19 cellular contexts compared by ENCODE assay signal in genomic region chr1:53112271-53112774, GRCh38. TPM values are rescaled to one million over a fixed set of nuclear protein-coding genes. Genes with fewer than 3 reads are reported as not detected.
DNase-seq lines count a peak whose midpoint lies in the region; ATAC-seq and TF ChIP-seq lines count a peak whose summit lies in the region.
"Had no signal": no experiment of that assay in that cellular context is flagged by ENCODE, and none has a peak within 500 bp of the region (broad histone marks: within the 10 kb centered on the region; RNA-seq: fewer than 3 reads in every experiment).

No MANE protein-coding gene starts in this region.

- DNase-seq in A172 (ENCODE audit: low spot score) (peak; percentile 46), HS-5 (ENCODE audit: low read depth) (peak; percentile 51), astrocyte of the spinal cord (ENCODE audit: low read depth, low spot score) (peak; percentile 33), kidney glomerular epithelial cell (lab: John Stamatoyannopoulos, UW) (peak; percentile 12), Right ventricle myocardium inferior (ENCODE audit: missing footprints) (no peak), NCI-H82 treated with DMSO at 0.1 percent for 48 hours (lab: John Stamatoyannopoulos, UW; ENCODE audit: unreplicated experiment) (no peak)
- DNase-seq in activated T-helper 1 cell treated with anti-CD3 and anti-CD28 coated beads, Interleukin-12 subunit alpha, Interleukin-12 subunit beta, Interleukin-2, Interleukin-4 antibody, amounts not matched to agents 30 ng/mL and 10 ng/mL and 1 ng/mL, durations not matched to agents 14 hours and 24 hours and 36 hours (ENCODE audit: low spot score), result no peak
- DNase-seq: 8988T; activated CD4-positive, alpha-beta memory T cell treated with anti-CD3 and anti-CD28 coated beads for 36 hours; DMS 273 treated with DMSO at 0.1 percent for 48 hours; foreskin melanocyte; natural killer cell; NCI-H1092; NCI-H446 treated with DMSO at 0.1 percent for 48 hours; RPMI8226 had no signal

- H3K27me3 Mint-ChIP-seq in activated T-helper 1 cell treated with anti-CD3 and anti-CD28 coated beads, Interleukin-12 subunit alpha, Interleukin-12 subunit beta, Interleukin-2, Interleukin-4 antibody, amounts not matched to agents 30 ng/mL and 10 ng/mL and 1 ng/mL, durations not matched to agents 14 hours and 24 hours and 36 hours (ENCODE audit: insufficient read depth), result peaks cover 4% of the 10 kb centered on the region
- H3K27me3 Mint-ChIP-seq: activated naive CD4-positive, alpha-beta T cell treated with anti-CD3 and anti-CD28 coated beads, Interleukin-2, amount 50 U/mL, for 24 hours had no signal

- no peak for TF ChIP-seq CTCF in astrocyte of the spinal cord (IDR thresholded peaks at IDR 0.05; ENCODE audit: low read depth, low read length)

- H3K4me3 ChIP-seq in astrocyte of the spinal cord (ENCODE audit: low read depth, low read length), result no peak overlapping the region

- H3K36me3 Mint-ChIP-seq in activated T-helper 1 cell treated with anti-CD3 and anti-CD28 coated beads, Interleukin-12 subunit alpha, Interleukin-12 subunit beta, Interleukin-2, Interleukin-4 antibody, amounts not matched to agents 30 ng/mL and 10 ng/mL and 1 ng/mL, durations not matched to agents 14 hours and 24 hours and 36 hours (ENCODE audit: low read depth), result no peaks in the 10 kb centered on the region
- H3K36me3 Mint-ChIP-seq: activated CD4-positive, alpha-beta memory T cell treated with anti-CD3 and anti-CD28 coated beads for 36 hours; activated naive CD4-positive, alpha-beta T cell treated with anti-CD3 and anti-CD28 coated beads, Interleukin-2, amount 50 U/mL, for 24 hours; natural killer cell had no signal

- peaks cover 21% of the 10 kb centered on the region for H3K4me1 Mint-ChIP-seq in activated T-helper 1 cell treated with anti-CD3 and anti-CD28 coated beads, Interleukin-12 subunit alpha, Interleukin-12 subunit beta, Interleukin-2, Interleukin-4 antibody, amounts not matched to agents 30 ng/mL and 10 ng/mL and 1 ng/mL, durations not matched to agents 14 hours and 24 hours and 36 hours (ENCODE audit: low read depth)

- ATAC-seq in GM21786 (IDR thresholded peaks at IDR 0.05; ENCODE audit: unreplicated experiment), result no peak
- ATAC-seq in Right ventricle myocardium inferior, result no peak
- ATAC-seq: natural killer cell, right cardiac atrium had no signal

- in situ Hi-C loops in astrocyte of the spinal cord (cut with HindIII; ENCODE audit: low sequenced_read_pairs), result no loop called here

- H3K27ac Mint-ChIP-seq in activated T-helper 1 cell treated with anti-CD3 and anti-CD28 coated beads, Interleukin-12 subunit alpha, Interleukin-12 subunit beta, Interleukin-2, Interleukin-4 antibody, amounts not matched to agents 30 ng/mL and 10 ng/mL and 1 ng/mL, durations not matched to agents 14 hours and 24 hours and 36 hours, result no peak overlapping the region
- H3K27ac Mint-ChIP-seq: activated CD4-positive, alpha-beta memory T cell treated with anti-CD3 and anti-CD28 coated beads for 36 hours; activated naive CD4-positive, alpha-beta T cell treated with anti-CD3 and anti-CD28 coated beads, Interleukin-2, amount 50 U/mL, for 24 hours had no signal

- H3K4me3 Mint-ChIP-seq in activated T-helper 1 cell treated with anti-CD3 and anti-CD28 coated beads, Interleukin-12 subunit alpha, Interleukin-12 subunit beta, Interleukin-2, Interleukin-4 antibody, amounts not matched to agents 30 ng/mL and 10 ng/mL and 1 ng/mL, durations not matched to agents 14 hours and 24 hours and 36 hours, result no peak overlapping the region
- H3K4me3 Mint-ChIP-seq: activated CD4-positive, alpha-beta memory T cell treated with anti-CD3 and anti-CD28 coated beads for 36 hours; activated naive CD4-positive, alpha-beta T cell treated with anti-CD3 and anti-CD28 coated beads, Interleukin-2, amount 50 U/mL, for 24 hours; natural killer cell had no signal

- intact Hi-C loops in activated T-helper 1 cell treated with anti-CD3 and anti-CD28 coated beads, Interleukin-12 subunit alpha, Interleukin-12 subunit beta, Interleukin-2, Interleukin-4 antibody, amounts not matched to agents 30 ng/mL and 10 ng/mL and 1 ng/mL, durations not matched to agents 14 hours and 24 hours and 36 hours (cut with micrococcal nuclease), result no loop called here
- intact Hi-C loops in Right ventricle myocardium inferior (cut with DNase I), result no loop called here

- peaks cover 6% of the 10 kb centered on the region for H3K9me3 Mint-ChIP-seq in activated T-helper 1 cell treated with anti-CD3 and anti-CD28 coated beads, Interleukin-12 subunit alpha, Interleukin-12 subunit beta, Interleukin-2, Interleukin-4 antibody, amounts not matched to agents 30 ng/mL and 10 ng/mL and 1 ng/mL, durations not matched to agents 14 hours and 24 hours and 36 hours
- H3K9me3 Mint-ChIP-seq: activated naive CD4-positive, alpha-beta T cell treated with anti-CD3 and anti-CD28 coated beads, Interleukin-2, amount 50 U/mL, for 24 hours; natural killer cell had no signal

RNA-seq across cellular contexts. Expression of gene SLC1A7, which starts 30.1 kb away (rescaled TPM):
- total RNA-seq in A172 (2014; rRNA removed; shearing (Covaris generic)), result not detected in 2 replicates
- not detected in 2 replicates for total RNA-seq in activated T-helper 1 cell treated with anti-CD3 and anti-CD28 coated beads, Interleukin-12 subunit alpha, Interleukin-12 subunit beta, Interleukin-2, Interleukin-4 antibody, amounts not matched to agents 30 ng/mL and 10 ng/mL and 1 ng/mL, durations not matched to agents 14 hours and 24 hours and 36 hours
- not detected for total RNA-seq in Right ventricle myocardium inferior
- total RNA-seq: activated CD4-positive, alpha-beta memory T cell treated with anti-CD3 and anti-CD28 coated beads for 36 hours had no signal

RNA-seq across cellular contexts. Expression of gene PODN, which starts 50.3 kb away (rescaled TPM):
- not detected in 2 replicates for total RNA-seq in A172 (2014; rRNA removed; shearing (Covaris generic))
- total RNA-seq in activated T-helper 1 cell treated with anti-CD3 and anti-CD28 coated beads, Interleukin-12 subunit alpha, Interleukin-12 subunit beta, Interleukin-2, Interleukin-4 antibody, amounts not matched to agents 30 ng/mL and 10 ng/mL and 1 ng/mL, durations not matched to agents 14 hours and 24 hours and 36 hours, result not detected in 2 replicates
- total RNA-seq in Right ventricle myocardium inferior, result 35.3 TPM
- total RNA-seq: activated CD4-positive, alpha-beta memory T cell treated with anti-CD3 and anti-CD28 coated beads for 36 hours; HT-29 had no signal

Comparison
In these comparisons a context has a peak if more than half of its experiments do, and no peak if none do; other contexts are left out.
1. DNase-seq: peak in A172 (single experiment), HS-5 (single experiment), astrocyte of the spinal cord (single experiment) and kidney glomerular epithelial cell (single experiment); none in activated T-helper 1 cell treated with anti-CD3 and anti-CD28 coated beads, Interleukin-12 subunit alpha, Interleukin-12 subunit beta, Interleukin-2, Interleukin-4 antibody, amounts not matched to agents 30 ng/mL and 10 ng/mL and 1 ng/mL, durations not matched to agents 14 hours and 24 hours and 36 hours (single experiment), Right ventricle myocardium inferior (single experiment) and NCI-H82 treated with DMSO at 0.1 percent for 48 hours (single experiment).
2. RNA of gene PODN, which starts 50.3 kb away (total RNA-seq): 35.3 TPM in Right ventricle myocardium inferior (single experiment); not detected in A172 and not detected in activated T-helper 1 cell treated with anti-CD3 and anti-CD28 coated beads, Interleukin-12 subunit alpha, Interleukin-12 subunit beta, Interleukin-2, Interleukin-4 antibody, amounts not matched to agents 30 ng/mL and 10 ng/mL and 1 ng/mL, durations not matched to agents 14 hours and 24 hours and 36 hours; every median in the first group is over 10 times any median in the second.